25 cellular contexts compared by ENCODE assay signal in genomic region chr19:47153266-47153665, GRCh38. TPM values are rescaled to one million over a fixed set of nuclear protein-coding genes. Genes with fewer than 3 reads are reported as not detected.
A peak's percentile ranks its signal among the peaks of the same experiment; 100 is the strongest.
DNase-seq lines count a peak whose midpoint lies in the region; ATAC-seq, FAIRE-seq and TF ChIP-seq lines count a peak whose summit lies in the region.
"Had no signal": no experiment of that assay in that cellular context is flagged by ENCODE, and none has a peak within 500 bp of the region (broad histone marks: within the 10 kb centered on the region; RNA-seq: fewer than 3 reads in every experiment).

No MANE protein-coding gene starts in this region.

- no peaks in the 10 kb centered on the region for H3K27me3 ChIP-seq in bronchial epithelial cell (ENCODE audit: control insufficient read depth, insufficient read depth, low read length)
- no peaks in the 10 kb centered on the region for H3K27me3 ChIP-seq in mucosa of rectum (ENCODE audit: control insufficient read depth in 2 of 2, insufficient read depth in 2 of 2, low read length in 2 of 2)
- H3K27me3 ChIP-seq in thyroid gland = no peaks in the 10 kb centered on the region
- H3K27me3 ChIP-seq in aorta (ENCODE audit: control insufficient read depth in 1 of 2, insufficient read depth in 2 of 2, low read length in 1 of 2) = no peaks in the 10 kb centered on the region
- H3K27me3 ChIP-seq: heart right ventricle, tibial nerve had no signal

- no peak for TF ChIP-seq POLR2A in thyroid gland (IDR thresholded peaks at IDR 0.05)

- H3K4me3 ChIP-seq in bronchial epithelial cell (ENCODE audit: low read depth, low read length) (no peak overlapping the region), mucosa of rectum (ENCODE audit: low read length in 2 of 2) (no peak overlapping the region), thyroid gland (replicated peaks in 1 of 3) (no peak overlapping the region), aorta (ENCODE audit: low read length in 2 of 2) (no peak overlapping the region)
- H3K4me3 ChIP-seq: heart right ventricle, left ventricle myocardium inferior, tibial nerve had no signal

- H3K27ac ChIP-seq in mucosa of rectum (ENCODE audit: low read depth in 2 of 2, low read length in 2 of 2) (peak overlapping the region; percentile 35 to 39), thyroid gland (peak overlapping the region in 2 of 3 donors; percentile 34 to 45), aorta (ENCODE audit: low read depth in 1 of 2, low read length in 2 of 2) (no peak overlapping the region)
- H3K27ac ChIP-seq: left ventricle myocardium inferior, tibial nerve had no signal

- H3K4me3 Mint-ChIP-seq in activated CD8-positive, alpha-beta T cell treated with anti-CD3 and anti-CD28 coated beads for 36 hours = no peak overlapping the region
- no peak overlapping the region for H3K4me3 Mint-ChIP-seq in activated CD8-positive, alpha-beta T cell treated with anti-CD3 and anti-CD28 coated beads, Interleukin-2, amount 10 ng/mL, durations not matched to agents 7 days and 5 days
- H3K4me3 Mint-ChIP-seq: B cell; dendritic cell treated with granulocyte-macrophage colony-stimulating factor and Interleukin-4, amounts not matched to agents 40 ng/mL and 50 ng/mL, for 4 days; neural crest cell; stimulated activated naive B cell treated with anti-CD40 and anti-IgM and Interleukin-4, amounts not matched to agents 10 μg/mL and 1 μg/mL and 100 μg/mL, for 72 hours had no signal

- H3K27me3 Mint-ChIP-seq in activated CD8-positive, alpha-beta T cell treated with anti-CD3 and anti-CD28 coated beads for 36 hours = no peaks in the 10 kb centered on the region
- no peaks in the 10 kb centered on the region for H3K27me3 Mint-ChIP-seq in activated CD8-positive, alpha-beta T cell treated with anti-CD3 and anti-CD28 coated beads, Interleukin-2, amount 10 ng/mL, durations not matched to agents 7 days and 5 days (ENCODE audit: low read depth)
- H3K27me3 Mint-ChIP-seq: B cell; dendritic cell treated with granulocyte-macrophage colony-stimulating factor and Interleukin-4, amounts not matched to agents 40 ng/mL and 50 ng/mL, for 4 days; stimulated activated naive B cell treated with anti-CD40 and anti-IgM and Interleukin-4, amounts not matched to agents 10 μg/mL and 1 μg/mL and 100 μg/mL, for 72 hours had no signal

- no peaks in the 10 kb centered on the region for H3K9me3 ChIP-seq in mucosa of rectum (ENCODE audit: control insufficient read depth in 2 of 2, low read length in 2 of 2)
- no peaks in the 10 kb centered on the region for H3K9me3 ChIP-seq in thyroid gland
- H3K9me3 ChIP-seq in aorta (ENCODE audit: control insufficient read depth, low read length) = no peaks in the 10 kb centered on the region
- H3K9me3 ChIP-seq: heart right ventricle, left ventricle myocardium inferior, tibial nerve had no signal

- no peak overlapping the region for H3K9ac ChIP-seq in mucosa of rectum (ENCODE audit: low read depth in 1 of 2, low read length in 2 of 2)

- CTCF ChIA-PET in activated CD8-positive, alpha-beta T cell treated with anti-CD3 and anti-CD28 coated beads for 36 hours (lab: Charles Lee) = interaction anchor here (0.9 to 2.0 kb wide), 4 partner anchors 33 to 91 kb away, joined by 3 to 6 read pairs (median 4); no protein-coding TSS in a partner anchor
- CTCF ChIA-PET in activated CD8-positive, alpha-beta T cell treated with anti-CD3 and anti-CD28 coated beads, Interleukin-2, amount 10 ng/mL, durations not matched to agents 7 days and 5 days (lab: Charles Lee) = interaction anchor here (17.2 kb wide), 1 partner anchor 92 kb away, joined by 286 read pairs; no protein-coding TSS in a partner anchor

- DNase-seq in activated CD8-positive, alpha-beta T cell treated with anti-CD3 and anti-CD28 coated beads for 36 hours = no peak
- DNase-seq in activated CD8-positive, alpha-beta T cell treated with anti-CD3 and anti-CD28 coated beads, Interleukin-2, amount 10 ng/mL, durations not matched to agents 7 days and 5 days = no peak
- DNase-seq in bronchial epithelial cell (ENCODE audit: low read depth) = peak; percentile 69
- no peak for DNase-seq in thyroid gland
- no peak for DNase-seq in activated T-cell treated with anti-CD3 and anti-CD28 coated beads for 4 hours
- no peak for DNase-seq in aorta
- DNase-seq: COR-L47; DND-41; heart right ventricle; left ventricle myocardium inferior; NCI-H187; NCI-H69; stimulated activated naive B cell treated with anti-CD40 and anti-IgM and Interleukin-4, amounts not matched to agents 10 μg/mL and 1 μg/mL and 100 μg/mL, for 72 hours; T1000 had no signal

- POLR2A ChIA-PET in activated CD8-positive, alpha-beta T cell treated with anti-CD3 and anti-CD28 coated beads for 36 hours (lab: Charles Lee) = interaction anchor here (1.6 kb wide), 1 partner anchor 91 kb away, joined by 5 read pairs; no protein-coding TSS in a partner anchor
- POLR2A ChIA-PET in activated CD8-positive, alpha-beta T cell treated with anti-CD3 and anti-CD28 coated beads, Interleukin-2, amount 10 ng/mL, durations not matched to agents 7 days and 5 days (lab: Charles Lee) = no interaction called here

- H3K4me1 ChIP-seq in mucosa of rectum (ENCODE audit: control insufficient read depth in 2 of 2, insufficient read depth in 2 of 2, low read length in 2 of 2) = peaks cover 32 to 37% of the 10 kb centered on the region in 2 donors
- H3K4me1 ChIP-seq in thyroid gland = peaks cover 30 to 31% of the 10 kb centered on the region in 2 donors
- H3K4me1 ChIP-seq in aorta (ENCODE audit: control insufficient read depth in 1 of 2, insufficient read depth in 2 of 2, low read length in 2 of 2) = no peaks in the 10 kb centered on the region

- intact Hi-C loops in activated CD8-positive, alpha-beta T cell treated with anti-CD3 and anti-CD28 coated beads for 36 hours (cut with micrococcal nuclease) = loop anchor here (10.0 kb wide), 1 partner anchor 92 kb away; no protein-coding TSS in a partner anchor
- intact Hi-C loops in thyroid gland (cut with DNase I) = loop anchor here (5.0 kb wide), 1 partner anchor 89 kb away; no protein-coding TSS in a partner anchor
- intact Hi-C loops in aorta (cut with DNase I) = no loop called here

- no peaks in the 10 kb centered on the region for H3K9me3 Mint-ChIP-seq in activated CD8-positive, alpha-beta T cell treated with anti-CD3 and anti-CD28 coated beads for 36 hours
- H3K9me3 Mint-ChIP-seq in activated CD8-positive, alpha-beta T cell treated with anti-CD3 and anti-CD28 coated beads, Interleukin-2, amount 10 ng/mL, durations not matched to agents 7 days and 5 days (ENCODE audit: insufficient read depth) = no peaks in the 10 kb centered on the region
- H3K9me3 Mint-ChIP-seq: activated T-helper 2 cell treated with anti-CD3 and anti-CD28 coated beads, Interferon-gamma antibody, Interleukin-2, Interleukin-4, amounts not matched to agents 10 μg/mL and 5 μg/mL and 100 μg/mL, durations not matched to agents 14 hours and 24 hours and 36 hours; dendritic cell treated with granulocyte-macrophage colony-stimulating factor and Interleukin-4, amounts not matched to agents 40 ng/mL and 50 ng/mL, for 4 days; neural crest cell; stimulated activated naive B cell treated with anti-CD40 and anti-IgM and Interleukin-4, amounts not matched to agents 10 μg/mL and 1 μg/mL and 100 μg/mL, for 72 hours had no signal

- peaks cover 15% of the 10 kb centered on the region for H3K36me3 ChIP-seq in bronchial epithelial cell (ENCODE audit: control insufficient read depth, insufficient read depth, low read length)
- peaks cover 16 to 18% of the 10 kb centered on the region in 2 donors for H3K36me3 ChIP-seq in mucosa of rectum (ENCODE audit: control insufficient read depth in 2 of 2, insufficient read depth in 2 of 2, low read length in 2 of 2)
- H3K36me3 ChIP-seq in thyroid gland = peaks cover 18 to 21% of the 10 kb centered on the region in 2 donors
- peaks cover 0 to 10% of the 10 kb centered on the region in 2 donors for H3K36me3 ChIP-seq in aorta (ENCODE audit: control insufficient read depth in 1 of 2, insufficient read depth in 2 of 2, low read length in 1 of 2)

- H3K4me1 Mint-ChIP-seq in activated CD8-positive, alpha-beta T cell treated with anti-CD3 and anti-CD28 coated beads for 36 hours (ENCODE audit: low read depth) = peaks cover 50% of the 10 kb centered on the region
- H3K4me1 Mint-ChIP-seq in activated CD8-positive, alpha-beta T cell treated with anti-CD3 and anti-CD28 coated beads, Interleukin-2, amount 10 ng/mL, durations not matched to agents 7 days and 5 days (ENCODE audit: low read depth) = peaks cover 44% of the 10 kb centered on the region

- no peak for FAIRE-seq in bronchial epithelial cell (lab: Jason Lieb, UNC)
- FAIRE-seq: endometrium, GM12891, HTR-8/SVneo had no signal

- no peak for TF ChIP-seq CTCF in activated CD8-positive, alpha-beta T cell treated with anti-CD3 and anti-CD28 coated beads for 36 hours (IDR thresholded peaks at IDR 0.05)
- TF ChIP-seq CTCF in bronchial epithelial cell (IDR thresholded peaks at IDR 0.05; ENCODE audit: insufficient read depth, low read length, severe bottlenecking) (no peak), thyroid gland (IDR thresholded peaks at IDR 0.05) (no peak)

- H3K36me3 Mint-ChIP-seq in activated CD8-positive, alpha-beta T cell treated with anti-CD3 and anti-CD28 coated beads for 36 hours (ENCODE audit: low read depth) = peaks cover 72% of the 10 kb centered on the region
- H3K36me3 Mint-ChIP-seq in activated CD8-positive, alpha-beta T cell treated with anti-CD3 and anti-CD28 coated beads, Interleukin-2, amount 10 ng/mL, durations not matched to agents 7 days and 5 days (ENCODE audit: low read depth) = peaks cover 77% of the 10 kb centered on the region

- 70 to 84% methylated on average over 2 of the region's 2 CpGs for WGBS in thyroid gland, 2 donors
- 84 to 87% methylated on average over 2 of the region's 2 CpGs for WGBS in aorta, 2 donors

- peak overlapping the region; percentile 7 for H3K27ac Mint-ChIP-seq in activated CD8-positive, alpha-beta T cell treated with anti-CD3 and anti-CD28 coated beads for 36 hours
- H3K27ac Mint-ChIP-seq in activated CD8-positive, alpha-beta T cell treated with anti-CD3 and anti-CD28 coated beads, Interleukin-2, amount 10 ng/mL, durations not matched to agents 7 days and 5 days = no peak overlapping the region
- H3K27ac Mint-ChIP-seq: B cell; dendritic cell treated with granulocyte-macrophage colony-stimulating factor and Interleukin-4, amounts not matched to agents 40 ng/mL and 50 ng/mL, for 4 days; stimulated activated naive B cell treated with anti-CD40 and anti-IgM and Interleukin-4, amounts not matched to agents 10 μg/mL and 1 μg/mL and 100 μg/mL, for 72 hours had no signal

- ATAC-seq in activated CD8-positive, alpha-beta T cell treated with anti-CD3 and anti-CD28 coated beads for 36 hours = no peak
- no peak for ATAC-seq in activated CD8-positive, alpha-beta T cell treated with anti-CD3 and anti-CD28 coated beads, Interleukin-2, amount 10 ng/mL, durations not matched to agents 7 days and 5 days
- ATAC-seq in aorta (ENCODE audit: low FRiP score) = no peak
- no peak for ATAC-seq in HG03432 (IDR thresholded peaks at IDR 0.05; ENCODE audit: unreplicated experiment)
- ATAC-seq: HCT116; heart right ventricle; stimulated activated naive B cell treated with anti-CD40 and anti-IgM and Interleukin-4, amounts not matched to agents 10 μg/mL and 1 μg/mL and 100 μg/mL, for 72 hours had no signal

RNA-seq across cellular contexts. Expression of gene SAE1, which starts 22.6 kb away (rescaled TPM):
- total RNA-seq in activated CD8-positive, alpha-beta T cell treated with anti-CD3 and anti-CD28 coated beads for 36 hours = 100 to 1,000 TPM; 125 to 127 TPM
- total RNA-seq in activated CD8-positive, alpha-beta T cell treated with anti-CD3 and anti-CD28 coated beads, Interleukin-2, amount 10 ng/mL, durations not matched to agents 7 days and 5 days = 100 to 1,000 TPM; 165 to 175 TPM
- total RNA-seq in bronchial epithelial cell = 90.6 and 108 TPM in 2 replicates
- total RNA-seq in thyroid gland = 100 to 1,000 TPM in 3 of 4 donors, 10 to 100 TPM in 1; 79.5 to 119 (median 103) TPM
- total RNA-seq in aorta = 10 to 100 TPM; 44.5 to 64.9 TPM
- polyA plus RNA-seq in aorta = 10 to 100 TPM; 49.5 to 59.0 TPM

RNA-seq across cellular contexts. Expression of gene ZC3H4, which starts 39.7 kb away (rescaled TPM):
- total RNA-seq in activated CD8-positive, alpha-beta T cell treated with anti-CD3 and anti-CD28 coated beads for 36 hours = 10 to 100 TPM; 68.5 to 70.2 TPM
- 100 to 1,000 TPM; 102 TPM for total RNA-seq in activated CD8-positive, alpha-beta T cell treated with anti-CD3 and anti-CD28 coated beads, Interleukin-2, amount 10 ng/mL, durations not matched to agents 7 days and 5 days
- total RNA-seq in bronchial epithelial cell = 2.6 and 7.0 TPM in 2 replicates
- total RNA-seq in thyroid gland = 10 to 100 TPM; 19.1 to 36.7 (median 31.3) TPM
- 10 to 100 TPM; 33.9 to 34.6 TPM for total RNA-seq in aorta
- polyA plus RNA-seq in aorta = 10 to 100 TPM in 1 of 2 donors, 1 to 10 TPM in 1; 5.7 to 10.4 TPM

Comparison
In these comparisons a context has a peak if more than half of its experiments do, and no peak if none do; other contexts are left out.
1. H3K27ac ChIP-seq: peak in mucosa of rectum (2 of 2) and thyroid gland (2 of 3); none in aorta (0 of 2).
2. intact Hi-C loops: an anchor here in activated CD8-positive, alpha-beta T cell treated with anti-CD3 and anti-CD28 coated beads for 36 hours (10.0 kb wide) and thyroid gland (5.0 kb wide); none called in aorta.